In the genomic region with DNA sequence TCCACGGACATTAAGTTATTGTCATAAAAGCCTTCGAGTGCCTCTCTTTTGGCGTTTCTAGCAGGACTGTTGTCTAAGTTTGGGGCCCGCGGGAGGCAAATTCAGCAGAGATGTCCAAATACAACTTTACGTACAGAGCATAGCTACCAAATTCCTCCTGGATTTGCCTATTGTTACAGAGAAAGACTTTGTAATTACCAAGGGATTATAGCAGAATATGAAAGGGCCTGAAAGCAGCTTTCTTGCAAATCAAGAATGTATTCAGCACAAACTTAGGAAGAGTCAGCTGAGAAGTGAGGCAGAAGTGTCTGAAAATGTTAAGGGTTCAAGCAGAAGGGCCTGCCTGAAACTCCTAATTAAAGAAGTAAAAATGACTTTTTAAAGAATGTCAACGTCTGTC, we compare ENCODE assay signal across 1 cellular context.
TF ChIP-seq lines count a peak whose summit lies in the region.

No MANE protein-coding gene starts in this region.

TF ChIP-seq in H1, 55 proteins besides CTCF, POLR2A, EP300 and RAD21:
- TF ChIP-seq YY1 (IDR thresholded peaks at IDR 0.05; ENCODE audit: low read depth, low read length) (no peak), SUZ12 (IDR thresholded peaks at IDR 0.05; ENCODE audit: low read length) (no peak), ASH2L (IDR thresholded peaks at IDR 0.05; ENCODE audit: low read length) (no peak), CEBPB (IDR thresholded peaks at IDR 0.05; ENCODE audit: low read depth, low read length) (no peak), EZH2 (IDR thresholded peaks at IDR 0.05; ENCODE audit: low read depth, low read length, severe bottlenecking) (no peak), POU5F1 (IDR thresholded peaks at IDR 0.05; ENCODE audit: low read depth, low read length) (no peak), SRF (IDR thresholded peaks at IDR 0.05; ENCODE audit: low read depth, low read length) (no peak), POLR2AphosphoS5 (IDR thresholded peaks at IDR 0.05; ENCODE audit: low read depth, low read length) (no peak), ATF2 (IDR thresholded peaks at IDR 0.05; ENCODE audit: low read length) (no peak), JUND (IDR thresholded peaks at IDR 0.05; ENCODE audit: low read length) (no peak), ATF3 (IDR thresholded peaks at IDR 0.05; ENCODE audit: insufficient read depth, low read depth, low read length) (no peak), TAF1 (IDR thresholded peaks at IDR 0.05; ENCODE audit: low read depth, low read length) (no peak), SIX5 (IDR thresholded peaks at IDR 0.05; ENCODE audit: low read depth, low read length) (no peak)
